In the genomic region with DNA sequence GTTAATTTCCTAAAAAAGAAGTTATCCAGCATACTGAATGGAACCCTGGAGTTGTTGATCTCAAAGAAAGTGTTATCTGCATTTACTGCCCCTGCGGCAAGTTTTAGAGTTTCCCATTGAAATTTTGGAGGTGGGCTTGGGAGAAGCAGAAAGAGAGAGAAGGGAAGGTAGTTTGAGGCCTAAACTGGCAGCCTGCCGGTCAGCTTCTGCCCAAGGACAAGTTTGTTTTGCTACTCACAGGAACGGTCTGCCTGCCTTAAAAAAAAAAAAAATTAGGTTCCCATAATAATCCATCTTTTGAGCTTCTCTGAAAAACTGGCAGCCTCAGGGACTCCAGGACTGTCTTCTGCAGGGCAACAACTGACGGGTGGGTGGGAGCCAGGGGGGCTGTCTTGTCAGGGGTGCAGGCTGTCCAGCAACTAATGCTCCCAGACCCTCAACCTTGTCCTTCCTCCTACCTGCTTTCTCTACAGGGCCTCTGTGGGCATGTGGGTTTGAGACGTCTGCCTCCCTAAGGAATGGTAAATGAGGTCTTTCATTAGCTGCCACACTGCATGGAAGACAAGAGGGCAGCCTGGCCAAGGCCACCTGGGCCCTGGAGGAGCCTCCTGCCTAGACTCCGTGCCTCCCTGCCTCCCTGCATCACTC, we compare ENCODE assay signal across 28 cellular contexts.
"Had no signal": no experiment of that assay in that cellular context is flagged by ENCODE, and none has a peak within 500 bp of the region (broad histone marks: within the 10 kb centered on the region; RNA-seq: fewer than 3 reads in every experiment).

No MANE protein-coding gene starts in this region.

- H3K4me1 ChIP-seq: neural progenitor cell, psoas muscle, sigmoid colon, tibial nerve, upper lobe of left lung had no signal

- H3K4me3 ChIP-seq: esophagus squamous epithelium, lung, mucosa of descending colon, neural progenitor cell, psoas muscle, sigmoid colon, thoracic aorta, tibial nerve, upper lobe of left lung had no signal

- H3K27me3 ChIP-seq: neural progenitor cell, sigmoid colon, upper lobe of left lung had no signal

- H3K27ac Mint-ChIP-seq: memory B cell; natural killer cell treated with Interleukin-12 subunit alpha and Interleukin-12 subunit beta and Interleukin-15 and Interleukin-18, amount 100 ng/mL, for 72 hours; neural progenitor cell; stimulated activated memory B cell treated with anti-CD40 and anti-IgM and Interleukin-4, amounts not matched to agents 10 μg/mL and 1 μg/mL and 100 μg/mL, for 72 hours had no signal

- H3K27ac ChIP-seq: esophagus squamous epithelium, neural progenitor cell, psoas muscle, sigmoid colon, thoracic aorta, tibial nerve, upper lobe of left lung had no signal

- H3K36me3 Mint-ChIP-seq: memory B cell; naive B cell; natural killer cell treated with Interleukin-12 subunit alpha and Interleukin-12 subunit beta and Interleukin-15 and Interleukin-18, amount 100 ng/mL, for 72 hours; neural progenitor cell; stimulated activated memory B cell treated with anti-CD40 and anti-IgM and Interleukin-4, amounts not matched to agents 10 μg/mL and 1 μg/mL and 100 μg/mL, for 72 hours had no signal

- H3K36me3 ChIP-seq: esophagus squamous epithelium, neural progenitor cell, sigmoid colon, thoracic aorta, tibial nerve, upper lobe of left lung had no signal

- H3K4me3 Mint-ChIP-seq: memory B cell; naive B cell; natural killer cell treated with Interleukin-12 subunit alpha and Interleukin-12 subunit beta and Interleukin-15 and Interleukin-18, amount 100 ng/mL, for 72 hours; neural progenitor cell; stimulated activated memory B cell treated with anti-CD40 and anti-IgM and Interleukin-4, amounts not matched to agents 10 μg/mL and 1 μg/mL and 100 μg/mL, for 72 hours had no signal

- H3K9me3 Mint-ChIP-seq: memory B cell; natural killer cell treated with Interleukin-12 subunit alpha and Interleukin-12 subunit beta and Interleukin-15 and Interleukin-18, amount 100 ng/mL, for 72 hours; neural progenitor cell had no signal

- ATAC-seq: left lobe of liver; mucosa of descending colon; natural killer cell treated with Interleukin-12 subunit alpha and Interleukin-12 subunit beta and Interleukin-15 and Interleukin-18, amount 100 ng/mL, for 72 hours; psoas muscle; right cardiac atrium; stimulated activated memory B cell treated with anti-CD40 and anti-IgM and Interleukin-4, amounts not matched to agents 10 μg/mL and 1 μg/mL and 100 μg/mL, for 72 hours; stimulated activated naive CD8-positive, alpha-beta T cell treated with anti-CD3 and anti-CD28 coated beads, Interleukin-15, Interleukin-2, amounts not matched to agents 100 U/mL and 50 U/mL, for 24 hours had no signal

- FAIRE-seq: colon, endometrium, frontal cortex, kidney had no signal

- H3K9ac ChIP-seq: neural progenitor cell had no signal

- H3K4me2 ChIP-seq: neural progenitor cell had no signal

- DNase-seq: effector memory CD4-positive, alpha-beta T cell; erythroblast; esophagus squamous epithelium; head of caudate nucleus; kidney; mucosa of descending colon; naive B cell; nucleus accumbens; posterior cingulate gyrus; psoas muscle; right cardiac atrium; sigmoid colon; stimulated activated CD4-positive, alpha-beta T cell treated with anti-CD3 and anti-CD28 coated beads, Interleukin-2, amount 100 ng/mL, for 24 hours; stimulated activated CD4-positive, alpha-beta T cell treated with anti-CD3 and anti-CD28 coated beads, Interleukin-4, amount 100 ng/mL, for 4 hours; stimulated activated naive CD8-positive, alpha-beta T cell treated with anti-CD3 and anti-CD28 coated beads, Interleukin-15, Interleukin-2, amounts not matched to agents 100 U/mL and 50 U/mL, for 24 hours; substantia nigra; upper lobe of left lung had no signal

- H2AFZ ChIP-seq: neural progenitor cell had no signal

- H3K9me3 ChIP-seq: esophagus squamous epithelium, mucosa of descending colon, psoas muscle, sigmoid colon, thoracic aorta, tibial nerve, upper lobe of left lung had no signal

- H3K4me1 Mint-ChIP-seq: memory B cell; stimulated activated memory B cell treated with anti-CD40 and anti-IgM and Interleukin-4, amounts not matched to agents 10 μg/mL and 1 μg/mL and 100 μg/mL, for 72 hours had no signal
